ENCODE assay signal across 9 cellular contexts in genomic region chr3:141386611-141387110, GRCh38. TPM values are rescaled to one million over a fixed set of nuclear protein-coding genes. Genes with fewer than 3 reads are reported as not detected.
DNase-seq lines count a peak whose midpoint lies in the region; ATAC-seq and TF ChIP-seq lines count a peak whose summit lies in the region.
"Had no signal": no experiment of that assay in that cellular context is flagged by ENCODE, and none has a peak within 500 bp of the region (broad histone marks: within the 10 kb centered on the region; RNA-seq: fewer than 3 reads in every experiment).

No MANE protein-coding gene starts in this region.

- no peak overlapping the region for H3K4me2 ChIP-seq in mesendoderm (ENCODE audit: low read length)

- H3K27me3 Mint-ChIP-seq in activated T-cell treated with anti-CD3 and anti-CD28 coated beads, Interleukin-2, amount 50 U/mL, for 4 hours (ENCODE audit: low read depth): no peaks in the 10 kb centered on the region

- TF ChIP-seq CTCF in colonic mucosa (IDR thresholded peaks at IDR 0.05): no peak

- H3K9me3 ChIP-seq in colonic mucosa: no peaks in the 10 kb centered on the region

- no peak overlapping the region for H3K4ac ChIP-seq in mesendoderm (ENCODE audit: low read depth, low read length)

- H3K79me2 ChIP-seq in mesendoderm (ENCODE audit: control insufficient read depth, insufficient read depth, low read length): no peaks in the 10 kb centered on the region

- no peak overlapping the region for H3K56ac ChIP-seq in mesendoderm (ENCODE audit: low read length)

- H3K79me1 ChIP-seq in mesendoderm (ENCODE audit: low read length): no peaks in the 10 kb centered on the region

- H3K36me3 Mint-ChIP-seq in activated T-cell treated with anti-CD3 and anti-CD28 coated beads, Interleukin-2, amount 50 U/mL, for 4 hours (ENCODE audit: insufficient read depth): no peaks in the 10 kb centered on the region

- H2BK15ac ChIP-seq in mesendoderm (replicated peaks; ENCODE audit: low read depth): no peak overlapping the region

- H3K4me1 Mint-ChIP-seq in activated T-cell treated with anti-CD3 and anti-CD28 coated beads, Interleukin-2, amount 50 U/mL, for 4 hours (ENCODE audit: low read depth): peaks cover 9% of the 10 kb centered on the region

- H3K4me3 Mint-ChIP-seq in activated T-cell treated with anti-CD3 and anti-CD28 coated beads, Interleukin-2, amount 50 U/mL, for 4 hours: peak overlapping the region; percentile 68

- intact Hi-C loops in colonic mucosa (cut with DNase I): no loop called here

- peak in 1 of 2 donors; percentile 46 for ATAC-seq in activated T-cell treated with anti-CD3 and anti-CD28 coated beads, Interleukin-2, amount 50 U/mL, for 4 hours

- no peak overlapping the region for H3K4me3 ChIP-seq in mesendoderm (ENCODE audit: low read length)
- H3K4me3 ChIP-seq in colonic mucosa: no peak overlapping the region
- H3K4me3 ChIP-seq: lung had no signal

- H3K27me3 ChIP-seq in mesendoderm (ENCODE audit: insufficient read depth, low read length, poor library complexity) (no peaks in the 10 kb centered on the region), colonic mucosa (no peaks in the 10 kb centered on the region)

- no peak overlapping the region for H3K9ac ChIP-seq in mesendoderm (ENCODE audit: low read length)
- no peak overlapping the region for H3K9ac ChIP-seq in colonic mucosa (ENCODE audit: low read depth in 2 of 2, low read length in 2 of 2)

- H2AK5ac ChIP-seq in mesendoderm (ENCODE audit: low read length): no peak overlapping the region

- H3K9me3 Mint-ChIP-seq in activated T-cell treated with anti-CD3 and anti-CD28 coated beads, Interleukin-2, amount 50 U/mL, for 4 hours: no peaks in the 10 kb centered on the region

- H2BK5ac ChIP-seq in mesendoderm (ENCODE audit: low read length): no peak overlapping the region

- H3K4me1 ChIP-seq in mesendoderm (ENCODE audit: control insufficient read depth, low read depth, low read length) (no peaks in the 10 kb centered on the region), colonic mucosa (no peaks in the 10 kb centered on the region)

- no peak overlapping the region for H2BK120ac ChIP-seq in mesendoderm (ENCODE audit: low read depth, low read length)

- no peak overlapping the region for H4K5ac ChIP-seq in mesendoderm (ENCODE audit: low read length)

- H4K8ac ChIP-seq in mesendoderm (ENCODE audit: low read depth, low read length): no peak overlapping the region

- no peak for DNase-seq in activated T-cell treated with anti-CD3 and anti-CD28 coated beads, Interleukin-2, amount 50 U/mL, for 4 hours
- DNase-seq in activated T-cell treated with anti-CD3 and anti-CD28 coated beads, Interleukin-2, amount 50 U/mL, for 48 hours: no peak
- DNase-seq in NCI-H774 (lab: John Stamatoyannopoulos, UW) (peak; percentile 49), fibroblast of gingiva (ENCODE audit: low read depth) (peak; percentile 82), mesendoderm (no peak), colonic mucosa (no peak)
- no peak for DNase-seq in activated CD4-positive, alpha-beta T cell treated with anti-CD3 and anti-CD28 coated beads, Interleukin-2, amount 50 U/mL, for 1 hour

- H3K23ac ChIP-seq in mesendoderm (ENCODE audit: low read length): no peak overlapping the region

- no peak overlapping the region for H3K18ac ChIP-seq in mesendoderm (ENCODE audit: low read length)

- no CpG with 5 or more reads among the region's 5 CpGs for WGBS in mesendoderm (ENCODE audit: extremely low coverage, insufficient coverage, low lambda C conversion rate)

- H3K27ac ChIP-seq in temporal lobe (ENCODE audit: low read depth, low read length) (peak overlapping the region; percentile 96), mesendoderm (ENCODE audit: low read depth, low read length) (no peak overlapping the region), colonic mucosa (no peak overlapping the region)

- H3K36me3 ChIP-seq in mesendoderm (ENCODE audit: control insufficient read depth, insufficient read depth, low read length): no peaks in the 10 kb centered on the region
- no peaks in the 10 kb centered on the region for H3K36me3 ChIP-seq in colonic mucosa

RNA-seq across cellular contexts. Expression of gene ZBTB38, which starts 18.4 kb away (rescaled TPM):
- 10 to 100 TPM; 15.4 to 22.5 (median 21.0) TPM for total RNA-seq in activated T-cell treated with anti-CD3 and anti-CD28 coated beads, Interleukin-2, amount 50 U/mL, for 4 hours
- total RNA-seq in temporal lobe (117 TPM), colonic mucosa (100 to 1,000 TPM in 1 of 2 donors, 10 to 100 TPM in 1; 95.5 to 112 TPM)
- polyA plus RNA-seq in mesendoderm (2013, experiment 1 of 2): 20.8 TPM
- 20.5 TPM for polyA plus RNA-seq in mesendoderm (2013, experiment 2 of 2)

Comparison
In these comparisons a context has a peak if more than half of its experiments do, and no peak if none do; other contexts are left out.
1. DNase-seq: peak in NCI-H774 (single experiment) and fibroblast of gingiva (single experiment); none in activated T-cell treated with anti-CD3 and anti-CD28 coated beads, Interleukin-2, amount 50 U/mL, for 4 hours (single experiment), activated T-cell treated with anti-CD3 and anti-CD28 coated beads, Interleukin-2, amount 50 U/mL, for 48 hours (0 of 2), mesendoderm (single experiment), activated CD4-positive, alpha-beta T cell treated with anti-CD3 and anti-CD28 coated beads, Interleukin-2, amount 50 U/mL, for 1 hour (single experiment) and colonic mucosa (single experiment).